In genomic region chr4:113683143-113683542, GRCh38 we compare ENCODE assay signal across 8 cellular contexts.
DNase-seq lines count a peak whose midpoint lies in the region; ATAC-seq, FAIRE-seq and TF ChIP-seq lines count a peak whose summit lies in the region.

No MANE protein-coding gene starts in this region.

- DNase-seq in GM12891 (ENCODE audit: insufficient read length, low spot score), result peak; percentile 3
- peak; percentile 80 for DNase-seq in NCI-H1436 (lab: John Stamatoyannopoulos, UW)
- DNase-seq in activated T-cell treated with anti-CD3 and anti-CD28 coated beads for 24 hours (ENCODE audit: low read depth), result peak; percentile 73
- peak; percentile 65 for DNase-seq in natural killer cell treated with Interleukin-12 subunit alpha and Interleukin-12 subunit beta and Interleukin-15 and Interleukin-18, amount 100 ng/mL, for 72 hours (ENCODE audit: low spot score)
- DNase-seq in midbrain (lab: John Stamatoyannopoulos, UW), result no peak
- DNase-seq in SKM-1 (lab: John Stamatoyannopoulos, UW; ENCODE audit: unreplicated experiment), result no peak
- DNase-seq in mesothelial cell of epicardium (ENCODE audit: low spot score in 2 of 2, unreplicated experiment in 2 of 2), result no peak

- H3K9me3 Mint-ChIP-seq in natural killer cell treated with Interleukin-12 subunit alpha and Interleukin-12 subunit beta and Interleukin-15 and Interleukin-18, amount 100 ng/mL, for 72 hours, result peaks cover 3% of the 10 kb centered on the region
- H3K9me3 Mint-ChIP-seq in mesothelial cell of epicardium, result peaks cover 10% of the 10 kb centered on the region

- H3K36me3 Mint-ChIP-seq in natural killer cell treated with Interleukin-12 subunit alpha and Interleukin-12 subunit beta and Interleukin-15 and Interleukin-18, amount 100 ng/mL, for 72 hours, result peaks cover 29% of the 10 kb centered on the region
- peaks cover 5% of the 10 kb centered on the region for H3K36me3 Mint-ChIP-seq in mesothelial cell of epicardium

- H3K27ac Mint-ChIP-seq in natural killer cell treated with Interleukin-12 subunit alpha and Interleukin-12 subunit beta and Interleukin-15 and Interleukin-18, amount 100 ng/mL, for 72 hours, result peak overlapping the region; percentile 78 to 89
- no peak overlapping the region for H3K27ac Mint-ChIP-seq in mesothelial cell of epicardium

- peak; percentile 98 for ATAC-seq in GM21619 (IDR thresholded peaks at IDR 0.05; ENCODE audit: unreplicated experiment)
- ATAC-seq in natural killer cell treated with Interleukin-12 subunit alpha and Interleukin-12 subunit beta and Interleukin-15 and Interleukin-18, amount 100 ng/mL, for 72 hours, result peak; percentile 82 to 89

- no peak for TF ChIP-seq POLR2A in GM12891 (IDR thresholded peaks at IDR 0.05; ENCODE audit: low read depth, low read length)

- no peaks in the 10 kb centered on the region for H3K27me3 Mint-ChIP-seq in natural killer cell treated with Interleukin-12 subunit alpha and Interleukin-12 subunit beta and Interleukin-15 and Interleukin-18, amount 100 ng/mL, for 72 hours
- no peaks in the 10 kb centered on the region for H3K27me3 Mint-ChIP-seq in mesothelial cell of epicardium (ENCODE audit: low read depth)

- peaks cover 37 to 45% of the 10 kb centered on the region in 2 donors for H3K4me1 Mint-ChIP-seq in natural killer cell treated with Interleukin-12 subunit alpha and Interleukin-12 subunit beta and Interleukin-15 and Interleukin-18, amount 100 ng/mL, for 72 hours (ENCODE audit: low read depth in 2 of 2)
- peaks cover 2% of the 10 kb centered on the region for H3K4me1 Mint-ChIP-seq in mesothelial cell of epicardium

- peak overlapping the region; percentile 80 for H3K4me3 Mint-ChIP-seq in natural killer cell treated with Interleukin-12 subunit alpha and Interleukin-12 subunit beta and Interleukin-15 and Interleukin-18, amount 100 ng/mL, for 72 hours
- H3K4me3 Mint-ChIP-seq in mesothelial cell of epicardium, result no peak overlapping the region

- TF ChIP-seq CTCF in mesothelial cell of epicardium (IDR thresholded peaks at IDR 0.05; ENCODE audit: unreplicated experiment), result no peak

- peak; percentile 98 for FAIRE-seq in GM12891 (lab: Jason Lieb, UNC)

TF ChIP-seq in GM12891, 5 proteins besides CTCF, POLR2A, EP300 and RAD21:
- peak; percentile 82 for TF ChIP-seq PAX5 (IDR thresholded peaks at IDR 0.05; ENCODE audit: insufficient read depth, low read length, severe bottlenecking)
- TF ChIP-seq SPI1 (IDR thresholded peaks at IDR 0.05; ENCODE audit: low read depth, low read length), result 0 out of 2 replicates have a peak, but pooled peaks have one; percentile 27
- TF ChIP-seq POU2F2 (IDR thresholded peaks at IDR 0.05; ENCODE audit: low read depth, low read length), result peak; percentile 86
- TF ChIP-seq TAF1 (IDR thresholded peaks at IDR 0.05; ENCODE audit: low read depth, low read length), result no peak

Comparison
In these comparisons a context has a peak if more than half of its experiments do, and no peak if none do; other contexts are left out.
1. DNase-seq: peak in GM12891 (single experiment), NCI-H1436 (single experiment), activated T-cell treated with anti-CD3 and anti-CD28 coated beads for 24 hours (single experiment) and natural killer cell treated with Interleukin-12 subunit alpha and Interleukin-12 subunit beta and Interleukin-15 and Interleukin-18, amount 100 ng/mL, for 72 hours (single experiment); none in midbrain (single experiment), SKM-1 (single experiment) and mesothelial cell of epicardium (0 of 2).